15 cellular contexts compared by ENCODE assay signal in genomic region chr2:55782528-55783173, GRCh38.
"Had no signal": no experiment of that assay in that cellular context is flagged by ENCODE, and none has a peak within 500 bp of the region (broad histone marks: within the 10 kb centered on the region; RNA-seq: fewer than 3 reads in every experiment).

No MANE protein-coding gene starts in this region.

- DNase-seq: activated CD4-positive, alpha-beta memory T cell treated with anti-CD3 and anti-CD28 coated beads for 36 hours; activated CD4-positive, alpha-beta T cell treated with anti-CD3 and anti-CD28 coated beads for 36 hours; activated CD8-positive, alpha-beta memory T cell treated with anti-CD3 and anti-CD28 coated beads, Interleukin-2, amount 10 ng/mL, durations not matched to agents 7 days and 5 days; activated naive CD4-positive, alpha-beta T cell treated with anti-CD3 and anti-CD28 coated beads, Interleukin-2, amount 10 ng/mL, durations not matched to agents 7 days and 5 days; activated T-cell treated with anti-CD3 and anti-CD28 coated beads, Interleukin-2, amount 50 U/mL, for 1 hour; dorsolateral prefrontal cortex; islet precursor cell; naive thymus-derived CD8-positive, alpha-beta T cell; pancreas; stimulated activated CD4-positive, alpha-beta T cell treated with anti-CD3 and anti-CD28 coated beads, Interleukin-12 subunit alpha, Interleukin-12 subunit beta, amount 100 ng/mL, for 4 hours; stimulated activated CD4-positive, alpha-beta T cell treated with anti-CD3 and anti-CD28 coated beads, Interleukin-2, amount 100 ng/mL, for 24 hours; WERI-Rb-1 had no signal

- H3K4me3 ChIP-seq: cardiac muscle cell, dorsolateral prefrontal cortex, pancreas, thoracic aorta had no signal

- H3K4me1 ChIP-seq: pancreas had no signal

- H3K27ac ChIP-seq: cardiac muscle cell, dorsolateral prefrontal cortex, pancreas, thoracic aorta, WERI-Rb-1 had no signal

- H3K36me3 ChIP-seq: cardiac muscle cell, pancreas, thoracic aorta, WERI-Rb-1 had no signal

- H3K9me3 ChIP-seq: pancreas, thoracic aorta had no signal

- H3K27me3 ChIP-seq: cardiac muscle cell, dorsolateral prefrontal cortex, pancreas had no signal

- ATAC-seq: activated CD4-positive, alpha-beta T cell treated with anti-CD3 and anti-CD28 coated beads for 36 hours; activated CD8-positive, alpha-beta memory T cell treated with anti-CD3 and anti-CD28 coated beads, Interleukin-2, amount 10 ng/mL, durations not matched to agents 7 days and 5 days; left lobe of liver; naive thymus-derived CD8-positive, alpha-beta T cell; pancreas had no signal
